In the genomic region with DNA sequence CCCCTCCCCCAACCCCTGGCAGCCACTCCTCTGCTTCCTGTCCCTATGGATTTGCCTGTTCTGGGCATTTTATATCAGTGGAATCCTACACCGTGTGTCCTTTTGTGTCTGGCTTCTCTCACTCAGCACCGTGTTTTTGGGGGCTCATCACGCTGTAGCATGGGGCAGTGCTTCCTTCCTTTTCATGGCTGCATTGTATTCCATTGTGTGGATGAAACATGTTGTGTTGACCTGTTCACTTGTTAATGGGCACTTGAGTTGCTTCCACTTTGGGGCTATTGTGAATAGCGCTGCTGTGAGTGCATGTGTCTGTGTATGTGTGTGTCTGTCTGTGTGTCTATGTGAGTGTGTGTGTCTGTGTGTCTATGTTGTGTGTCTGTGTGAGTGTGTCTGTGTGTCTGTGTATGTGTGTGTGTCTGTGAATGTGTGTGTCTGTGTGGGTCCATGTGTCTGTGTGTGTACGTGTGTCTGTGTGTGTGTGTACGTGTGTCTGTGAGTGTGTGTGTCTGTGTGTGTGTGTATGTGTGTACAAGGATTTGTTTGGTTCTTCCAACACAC, we compare ENCODE assay signal across 2 cellular contexts.
TF ChIP-seq lines count a peak whose summit lies in the region.

No MANE protein-coding gene starts in this region.

TF ChIP-seq in IMR-90, 13 proteins besides CTCF, POLR2A, EP300 and RAD21:
- TF ChIP-seq, protein P1, sequence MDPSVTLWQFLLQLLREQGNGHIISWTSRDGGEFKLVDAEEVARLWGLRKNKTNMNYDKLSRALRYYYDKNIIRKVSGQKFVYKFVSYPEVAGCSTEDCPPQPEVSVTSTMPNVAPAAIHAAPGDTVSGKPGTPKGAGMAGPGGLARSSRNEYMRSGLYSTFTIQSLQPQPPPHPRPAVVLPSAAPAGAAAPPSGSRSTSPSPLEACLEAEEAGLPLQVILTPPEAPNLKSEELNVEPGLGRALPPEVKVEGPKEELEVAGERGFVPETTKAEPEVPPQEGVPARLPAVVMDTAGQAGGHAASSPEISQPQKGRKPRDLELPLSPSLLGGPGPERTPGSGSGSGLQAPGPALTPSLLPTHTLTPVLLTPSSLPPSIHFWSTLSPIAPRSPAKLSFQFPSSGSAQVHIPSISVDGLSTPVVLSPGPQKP (IDR thresholded peaks at IDR 0.05; ENCODE audit: borderline replicate concordance, low read depth, low read length): no peak
- TF ChIP-seq MXI1 (IDR thresholded peaks at IDR 0.05; ENCODE audit: borderline replicate concordance, low read depth, low read length) (no peak), NFE2L2 (IDR thresholded peaks at IDR 0.05; ENCODE audit: low read depth, low read length) (no peak), MAZ (IDR thresholded peaks at IDR 0.05; ENCODE audit: borderline replicate concordance, low read depth, low read length) (no peak), RCOR1 (IDR thresholded peaks at IDR 0.05; ENCODE audit: insufficient replicate concordance, low read length) (no peak), FOS (IDR thresholded peaks at IDR 0.05; ENCODE audit: low read depth, low read length) (no peak), CEBPB (IDR thresholded peaks at IDR 0.05; ENCODE audit: low read depth, low read length) (no peak), SMC3 (IDR thresholded peaks at IDR 0.05; ENCODE audit: low read depth, low read length) (no peak), CHD1 (IDR thresholded peaks at IDR 0.05; ENCODE audit: low read depth, low read length) (no peak), MAFK (IDR thresholded peaks at IDR 0.05; ENCODE audit: low read depth, low read length) (no peak), BHLHE40 (IDR thresholded peaks at IDR 0.05; ENCODE audit: low read depth, low read length) (no peak), RFX5 (IDR thresholded peaks at IDR 0.05; ENCODE audit: low read depth, low read length) (no peak)
- TF ChIP-seq, protein P2, sequence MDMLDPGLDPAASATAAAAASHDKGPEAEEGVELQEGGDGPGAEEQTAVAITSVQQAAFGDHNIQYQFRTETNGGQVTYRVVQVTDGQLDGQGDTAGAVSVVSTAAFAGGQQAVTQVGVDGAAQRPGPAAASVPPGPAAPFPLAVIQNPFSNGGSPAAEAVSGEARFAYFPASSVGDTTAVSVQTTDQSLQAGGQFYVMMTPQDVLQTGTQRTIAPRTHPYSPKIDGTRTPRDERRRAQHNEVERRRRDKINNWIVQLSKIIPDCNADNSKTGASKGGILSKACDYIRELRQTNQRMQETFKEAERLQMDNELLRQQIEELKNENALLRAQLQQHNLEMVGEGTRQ (IDR thresholded peaks at IDR 0.05; ENCODE audit: low read depth, low read length): no peak

TF ChIP-seq in H1, 55 proteins besides CTCF, POLR2A, EP300 and RAD21:
- TF ChIP-seq KDM1A (IDR thresholded peaks at IDR 0.05; ENCODE audit: borderline replicate concordance, low read length) (0 out of 2 replicates have a peak, but pooled peaks have one; percentile 34), KDM4A (IDR thresholded peaks at IDR 0.05; ENCODE audit: low read depth, low read length, severe bottlenecking) (no peak), SRF (IDR thresholded peaks at IDR 0.05; ENCODE audit: low read depth, low read length) (no peak)
